Comparison of ENCODE assay signal across 1 cellular context in the genomic region with DNA sequence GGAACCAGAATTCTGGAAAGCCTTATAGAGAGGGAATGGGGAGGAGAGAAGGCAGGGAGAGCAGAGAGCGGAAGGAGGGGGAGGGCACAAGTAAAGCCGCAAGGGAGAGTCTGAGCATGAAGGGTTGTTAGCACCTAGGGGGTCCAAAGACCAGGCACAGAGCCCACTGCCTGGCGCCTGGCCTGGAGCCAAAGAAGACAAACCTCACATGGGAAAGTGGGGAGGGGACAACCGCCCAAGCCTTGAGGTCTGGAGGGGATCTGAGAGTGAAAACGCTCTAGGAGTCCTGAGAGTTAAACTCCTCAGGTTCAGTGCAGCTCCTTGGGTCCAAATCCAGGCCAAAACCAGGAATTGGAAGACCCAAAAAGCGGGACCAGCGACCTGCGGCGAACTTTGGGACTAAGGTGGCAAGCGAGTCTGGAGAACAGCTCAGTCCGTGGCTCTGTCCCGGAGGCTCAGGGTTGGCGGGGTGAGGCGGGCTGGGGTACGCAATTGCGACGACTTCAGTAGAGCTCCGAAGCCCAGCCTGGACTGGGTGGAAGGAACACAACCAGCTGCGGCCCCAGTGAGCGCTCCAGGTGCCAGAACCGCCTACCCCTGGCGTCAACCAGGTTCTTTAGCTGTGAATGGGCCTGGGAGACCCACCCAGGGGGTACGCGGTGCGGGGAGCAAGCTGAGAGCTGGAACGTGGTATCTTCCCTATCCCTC.
TF ChIP-seq lines count a peak whose summit lies in the region.

No MANE protein-coding gene starts in this region.

TF ChIP-seq in GM12878, 131 proteins besides CTCF, POLR2A, EP300 and RAD21:
- TF ChIP-seq GATAD2B (conservative IDR thresholded peaks at IDR 0.05; ENCODE audit: low read depth) (0 out of 2 replicates have a peak, but pooled peaks have one; percentile 3), E2F4 (IDR thresholded peaks at IDR 0.05; ENCODE audit: low read depth, low read length) (no peak), YY1 (IDR thresholded peaks at IDR 0.05; ENCODE audit: low read depth, low read length) (no peak), JUND (IDR thresholded peaks at IDR 0.05; ENCODE audit: low read depth, low read length) (no peak), RUNX3 (IDR thresholded peaks at IDR 0.05; ENCODE audit: low read length) (no peak), ZBED1 (IDR thresholded peaks at IDR 0.05; ENCODE audit: borderline replicate concordance) (no peak)
